8 cellular contexts compared by ENCODE assay signal in the genomic region with DNA sequence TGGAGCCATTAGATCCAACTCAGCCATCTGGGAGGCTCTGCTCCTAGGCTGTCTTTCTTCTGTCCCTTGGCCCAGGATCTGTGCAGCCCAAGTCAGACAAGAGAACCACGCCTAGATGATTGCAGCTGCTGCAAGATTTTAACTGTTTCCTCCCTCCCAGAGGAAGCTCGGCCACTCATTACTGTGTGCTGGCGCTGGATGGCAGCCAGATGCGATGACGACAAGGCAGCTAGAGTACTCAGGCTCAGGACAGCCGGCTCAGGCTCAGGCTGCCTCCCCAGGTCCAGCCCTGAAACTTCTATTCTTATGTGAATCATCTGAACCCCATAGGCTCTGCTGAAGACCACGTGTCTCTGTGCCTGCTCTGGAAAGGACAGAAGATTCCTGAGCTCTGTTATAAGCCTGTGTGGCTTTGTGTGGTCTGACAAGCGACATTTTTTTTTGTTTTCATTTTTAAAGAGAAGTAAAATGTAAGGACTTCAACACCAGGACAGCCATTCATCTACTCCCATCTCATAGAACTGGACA. TPM values are rescaled to one million over a fixed set of nuclear protein-coding genes. Genes with fewer than 3 reads are reported as not detected.
DNase-seq lines count a peak whose midpoint lies in the region; ATAC-seq and TF ChIP-seq lines count a peak whose summit lies in the region.

No MANE protein-coding gene starts in this region.

- no peaks in the 10 kb centered on the region for H3K27me3 ChIP-seq in vagina

- CTCF ChIA-PET in GM10248 (lab: Yijun Ruan, JAX) = no interaction called here
- CTCF ChIA-PET in activated CD8-positive, alpha-beta T cell treated with anti-CD3 and anti-CD28 coated beads for 36 hours (lab: Charles Lee) = no interaction called here

- ATAC-seq in HG03103 (IDR thresholded peaks at IDR 0.05; ENCODE audit: low read depth, unreplicated experiment) = peak; percentile 90
- ATAC-seq in activated CD8-positive, alpha-beta T cell treated with anti-CD3 and anti-CD28 coated beads for 36 hours = peak; percentile 79

- no peak overlapping the region for H3K4me3 Mint-ChIP-seq in activated CD8-positive, alpha-beta T cell treated with anti-CD3 and anti-CD28 coated beads for 36 hours
- H3K4me3 Mint-ChIP-seq in nephron progenitor cell = peak overlapping the region; percentile 69

- H3K9me3 ChIP-seq in vagina = no peaks in the 10 kb centered on the region

- TF ChIP-seq POLR2A in vagina (IDR thresholded peaks at IDR 0.05) = no peak

- H3K9me3 Mint-ChIP-seq in activated CD8-positive, alpha-beta T cell treated with anti-CD3 and anti-CD28 coated beads for 36 hours = no peaks in the 10 kb centered on the region
- no peaks in the 10 kb centered on the region for H3K9me3 Mint-ChIP-seq in nephron progenitor cell

- H3K4me1 Mint-ChIP-seq in activated CD8-positive, alpha-beta T cell treated with anti-CD3 and anti-CD28 coated beads for 36 hours (ENCODE audit: low read depth) = peaks cover 7% of the 10 kb centered on the region
- peaks cover 88% of the 10 kb centered on the region for H3K4me1 Mint-ChIP-seq in nephron progenitor cell

- H3K27me3 Mint-ChIP-seq in activated CD8-positive, alpha-beta T cell treated with anti-CD3 and anti-CD28 coated beads for 36 hours = no peaks in the 10 kb centered on the region
- peaks cover 3% of the 10 kb centered on the region for H3K27me3 Mint-ChIP-seq in nephron progenitor cell (ENCODE audit: low read depth, poor library complexity)

- H3K4me1 ChIP-seq in vagina = peaks cover 27% of the 10 kb centered on the region

- intact Hi-C loops in activated CD8-positive, alpha-beta T cell treated with anti-CD3 and anti-CD28 coated beads for 36 hours (cut with micrococcal nuclease) = no loop called here
- intact Hi-C loops in vagina (cut with DNase I) = no loop called here

- H3K27ac Mint-ChIP-seq in activated CD8-positive, alpha-beta T cell treated with anti-CD3 and anti-CD28 coated beads for 36 hours = no peak overlapping the region
- H3K27ac Mint-ChIP-seq in nephron progenitor cell = peak overlapping the region; percentile 92

- POLR2A ChIA-PET in GM10248 (lab: Yijun Ruan, JAX) = no interaction called here
- POLR2A ChIA-PET in activated CD8-positive, alpha-beta T cell treated with anti-CD3 and anti-CD28 coated beads for 36 hours (lab: Charles Lee) = no interaction called here

- TF ChIP-seq CTCF in GM10248 (IDR thresholded peaks at IDR 0.05; ENCODE audit: control extremely low read depth, extremely low read depth, low read depth, missing control alignments) = no peak
- TF ChIP-seq CTCF in activated CD8-positive, alpha-beta T cell treated with anti-CD3 and anti-CD28 coated beads for 36 hours (IDR thresholded peaks at IDR 0.05) = no peak
- no peak for TF ChIP-seq CTCF in nephron progenitor cell (IDR thresholded peaks at IDR 0.05)
- no peak for TF ChIP-seq CTCF in vagina (IDR thresholded peaks at IDR 0.05)

- peak overlapping the region; percentile 85 for H3K27ac ChIP-seq in vagina

- peak overlapping the region; percentile 60 to 66 for H3K4me3 ChIP-seq in vagina

- DNase-seq in 8988T = peak; percentile 53
- peak; percentile 45 for DNase-seq in GM10248 (ENCODE audit: extremely low spot score)
- peak; percentile 99 for DNase-seq in NCI-H226
- peak; percentile 52 for DNase-seq in activated CD8-positive, alpha-beta T cell treated with anti-CD3 and anti-CD28 coated beads for 36 hours
- DNase-seq in fibroblast of the conjunctiva (ENCODE audit: low read depth) = peak; percentile 98
- peak; percentile 35 for DNase-seq in nephron progenitor cell
- DNase-seq in vagina (ENCODE audit: extremely low spot score in 2 of 2) = peak in 1 of 2 donors; percentile 98

- H3K36me3 ChIP-seq in vagina = no peaks in the 10 kb centered on the region

- H3K36me3 Mint-ChIP-seq in activated CD8-positive, alpha-beta T cell treated with anti-CD3 and anti-CD28 coated beads for 36 hours (ENCODE audit: low read depth) = peaks cover 6% of the 10 kb centered on the region
- peaks cover 26% of the 10 kb centered on the region for H3K36me3 Mint-ChIP-seq in nephron progenitor cell (ENCODE audit: low read depth)

RNA-seq across cellular contexts. Expression of gene FBXW10B, which starts 32.1 kb away (rescaled TPM):
- total RNA-seq in activated CD8-positive, alpha-beta T cell treated with anti-CD3 and anti-CD28 coated beads for 36 hours = under 1 TPM; 0.36 to 0.51 TPM
- 6.9 TPM for total RNA-seq in vagina

RNA-seq across cellular contexts. Expression of gene TRIM16, which starts 32.5 kb away (rescaled TPM):
- total RNA-seq in activated CD8-positive, alpha-beta T cell treated with anti-CD3 and anti-CD28 coated beads for 36 hours = 10 to 100 TPM; 13.9 to 17.8 TPM
- total RNA-seq in vagina = 66.3 TPM

RNA-seq across cellular contexts. Expression of gene ZNF286A, which starts 47.9 kb away (rescaled TPM):
- 10 to 100 TPM; 39.8 to 44.7 TPM for total RNA-seq in activated CD8-positive, alpha-beta T cell treated with anti-CD3 and anti-CD28 coated beads for 36 hours
- 13.3 TPM for total RNA-seq in vagina
